In genomic region chr11:61756147-61756451, GRCh38 we compare ENCODE assay signal across 14 cellular contexts. TPM values are rescaled to one million over a fixed set of nuclear protein-coding genes. Genes with fewer than 3 reads are reported as not detected.
A peak's percentile ranks its signal among the peaks of the same experiment; 100 is the strongest.
DNase-seq lines count a peak whose midpoint lies in the region; ATAC-seq and TF ChIP-seq lines count a peak whose summit lies in the region.
"Had no signal": no experiment of that assay in that cellular context is flagged by ENCODE, and none has a peak within 500 bp of the region (broad histone marks: within the 10 kb centered on the region; RNA-seq: fewer than 3 reads in every experiment).

No MANE protein-coding gene starts in this region.

- peaks cover 22% of the 10 kb centered on the region for H3K27me3 Mint-ChIP-seq in activated T-cell treated with anti-CD3 and anti-CD28 coated beads, Interleukin-2, amount 50 U/mL, for 24 hours

- H3K4ac ChIP-seq in mesendoderm (ENCODE audit: low read depth, low read length), result no peak overlapping the region

- no peak overlapping the region for H3K23ac ChIP-seq in mesendoderm (ENCODE audit: low read length)

- intact Hi-C loops in body of pancreas (cut with DNase I), result no loop called here

- no peaks in the 10 kb centered on the region for H3K36me3 ChIP-seq in body of pancreas (replicated peaks in 1 of 2; ENCODE audit: insufficient read depth in 1 of 2, low read depth in 2 of 2)
- H3K36me3 ChIP-seq in mesendoderm (ENCODE audit: control insufficient read depth, insufficient read depth, low read length), result no peaks in the 10 kb centered on the region
- no peaks in the 10 kb centered on the region for H3K36me3 ChIP-seq in upper lobe of left lung
- H3K36me3 ChIP-seq: MG63 had no signal

- H3K79me1 ChIP-seq in mesendoderm (ENCODE audit: low read length), result peaks cover 2% of the 10 kb centered on the region

- no peaks in the 10 kb centered on the region for H3K9me3 Mint-ChIP-seq in activated T-cell treated with anti-CD3 and anti-CD28 coated beads, Interleukin-2, amount 50 U/mL, for 24 hours

- H3K4me2 ChIP-seq in mesendoderm (ENCODE audit: low read length), result no peak overlapping the region

- no peak overlapping the region for H4K5ac ChIP-seq in mesendoderm (ENCODE audit: low read length)

- H2BK5ac ChIP-seq in mesendoderm (ENCODE audit: low read length), result peak overlapping the region; percentile 50

- TF ChIP-seq POLR2A in body of pancreas (IDR thresholded peaks at IDR 0.05), result peak in 2 of 3 donors; percentile 23 to 81
- TF ChIP-seq POLR2A in upper lobe of left lung (IDR thresholded peaks at IDR 0.05), result no peak

- peaks cover 74% of the 10 kb centered on the region for H3K4me1 ChIP-seq in body of pancreas
- peaks cover 27% of the 10 kb centered on the region for H3K4me1 ChIP-seq in mesendoderm (ENCODE audit: control insufficient read depth, low read depth, low read length)
- peaks cover 8 to 23% (median 16%) of the 10 kb centered on the region in 4 donors for H3K4me1 ChIP-seq in upper lobe of left lung

- H3K18ac ChIP-seq in mesendoderm (ENCODE audit: low read length), result peak overlapping the region; percentile 7

- H3K27ac ChIP-seq in body of pancreas (peak overlapping the region; percentile 85 to 97 (median 96)), mesendoderm (ENCODE audit: low read depth, low read length) (no peak overlapping the region), upper lobe of left lung (peak overlapping the region in 3 of 4 donors; percentile 4 to 36 (median 30))

- no peak overlapping the region for H2BK120ac ChIP-seq in mesendoderm (ENCODE audit: low read depth, low read length)

- no peak for ATAC-seq in body of pancreas
- no peak for ATAC-seq in upper lobe of left lung (ENCODE audit: low FRiP score in 2 of 2)
- ATAC-seq in HG03139 (IDR thresholded peaks at IDR 0.05; ENCODE audit: unreplicated experiment), result no peak
- ATAC-seq in GM19035 (IDR thresholded peaks at IDR 0.05; ENCODE audit: unreplicated experiment), result no peak
- ATAC-seq: sciatic nerve had no signal

- no peak overlapping the region for H4K8ac ChIP-seq in mesendoderm (ENCODE audit: low read depth, low read length)

- H3K27ac Mint-ChIP-seq in activated T-cell treated with anti-CD3 and anti-CD28 coated beads, Interleukin-2, amount 50 U/mL, for 24 hours, result peak overlapping the region; percentile 54

- TF ChIP-seq CTCF in body of pancreas (IDR thresholded peaks at IDR 0.05), result no peak
- no peak for TF ChIP-seq CTCF in upper lobe of left lung (IDR thresholded peaks at IDR 0.05)

- H3K9ac ChIP-seq in mesendoderm (ENCODE audit: low read length), result peak overlapping the region; percentile 6

- H3K9me3 ChIP-seq in body of pancreas (no peaks in the 10 kb centered on the region), upper lobe of left lung (no peaks in the 10 kb centered on the region)
- H3K9me3 ChIP-seq: MG63 had no signal

- TF ChIP-seq EP300 in upper lobe of left lung (IDR thresholded peaks at IDR 0.05), result no peak

- no peak overlapping the region for H3K4me3 Mint-ChIP-seq in activated T-cell treated with anti-CD3 and anti-CD28 coated beads, Interleukin-2, amount 50 U/mL, for 24 hours

- H2AK5ac ChIP-seq in mesendoderm (ENCODE audit: low read length), result no peak overlapping the region

- H3K56ac ChIP-seq in mesendoderm (ENCODE audit: low read length), result peak overlapping the region; percentile 73

- WGBS in body of pancreas, 2 donors, result 32 to 80% methylated on average over 2 to 4 of the region's 4 CpGs
- WGBS in mesendoderm (ENCODE audit: extremely low coverage, insufficient coverage, low lambda C conversion rate), result no CpG with 5 or more reads among the region's 4 CpGs
- WGBS in upper lobe of left lung, 2 donors, result 71 to 78% methylated on average over 4 of the region's 4 CpGs

- no peak overlapping the region for H2BK15ac ChIP-seq in mesendoderm (replicated peaks; ENCODE audit: low read depth)

- peaks cover 18% of the 10 kb centered on the region for H3K4me1 Mint-ChIP-seq in activated T-cell treated with anti-CD3 and anti-CD28 coated beads, Interleukin-2, amount 50 U/mL, for 24 hours (ENCODE audit: low read depth)

- no peaks in the 10 kb centered on the region for H3K27me3 ChIP-seq in body of pancreas
- H3K27me3 ChIP-seq in mesendoderm (ENCODE audit: insufficient read depth, low read length, poor library complexity), result no peaks in the 10 kb centered on the region
- peaks cover 0 to 5% (median 3%) of the 10 kb centered on the region in 4 donors for H3K27me3 ChIP-seq in upper lobe of left lung
- H3K27me3 ChIP-seq: MG63 had no signal

- H3K36me3 Mint-ChIP-seq in activated T-cell treated with anti-CD3 and anti-CD28 coated beads, Interleukin-2, amount 50 U/mL, for 24 hours (ENCODE audit: low read depth), result no peaks in the 10 kb centered on the region

- no peak overlapping the region for H3K4me3 ChIP-seq in body of pancreas
- no peak overlapping the region for H3K4me3 ChIP-seq in mesendoderm (ENCODE audit: low read length)
- H3K4me3 ChIP-seq in upper lobe of left lung, result no peak overlapping the region
- H3K4me3 ChIP-seq: MG63 had no signal

- H3K79me2 ChIP-seq in mesendoderm (ENCODE audit: control insufficient read depth, insufficient read depth, low read length), result no peaks in the 10 kb centered on the region

- no peak for DNase-seq in activated T-cell treated with anti-CD3 and anti-CD28 coated beads, Interleukin-2, amount 50 U/mL, for 24 hours
- no peak for DNase-seq in activated T-cell treated with anti-CD3 and anti-CD28 coated beads, Interleukin-2, amount 50 U/mL, for 1 hour
- DNase-seq in body of pancreas (no peak), mesendoderm (no peak), upper lobe of left lung (no peak), RKO (ENCODE audit: low spot score) (no peak)
- DNase-seq: activated CD4-positive, alpha-beta T cell treated with anti-CD3 and anti-CD28 coated beads, Interleukin-2, amount 50 U/mL, for 4 hours; NCI-H2107; stimulated activated naive CD4-positive, alpha-beta T cell; T1000 had no signal

RNA-seq across cellular contexts. Expression of gene MYRF, which starts 3.7 kb away (rescaled TPM):
- total RNA-seq in body of pancreas (10 to 100 TPM; 33.2 to 47.5 TPM), upper lobe of left lung (100 to 1,000 TPM in 1 of 6 donors, 10 to 100 TPM in 5; 32.5 to 147 (median 50.7) TPM)
- 3.0 TPM for polyA plus RNA-seq in mesendoderm (2013, experiment 1 of 2)
- polyA plus RNA-seq in mesendoderm (2013, experiment 2 of 2), result 2.6 TPM

RNA-seq across cellular contexts. Expression of gene TMEM258, which starts 36.3 kb away (rescaled TPM):
- 10 to 100 TPM in 1 of 2 donors, 1 to 10 TPM in 1; 8.6 to 29.1 TPM for total RNA-seq in body of pancreas
- polyA plus RNA-seq in mesendoderm (2013, experiment 1 of 2), result 285 TPM
- polyA plus RNA-seq in mesendoderm (2013, experiment 2 of 2), result 285 TPM
- total RNA-seq in upper lobe of left lung, result 100 to 1,000 TPM in 1 of 6 donors, 10 to 100 TPM in 4, 1 to 10 TPM in 1; 8.4 to 106 (median 34.9) TPM

RNA-seq across cellular contexts. Expression of gene FEN1, which starts 36.6 kb away (rescaled TPM):
- total RNA-seq in body of pancreas (1 to 10 TPM; 2.6 to 3.4 TPM), upper lobe of left lung (1 to 10 TPM; 6.0 to 9.1 (median 7.0) TPM)
- 74.6 TPM for polyA plus RNA-seq in mesendoderm (2013, experiment 1 of 2)
- 75.1 TPM for polyA plus RNA-seq in mesendoderm (2013, experiment 2 of 2)

Comparison
In these comparisons a context has a peak if more than half of its experiments do, and no peak if none do; other contexts are left out.
1. POLR2A ChIP-seq: peak in body of pancreas (2 of 3); none in upper lobe of left lung (0 of 4).